Comparison of ENCODE assay signal across 21 cellular contexts in the genomic region with DNA sequence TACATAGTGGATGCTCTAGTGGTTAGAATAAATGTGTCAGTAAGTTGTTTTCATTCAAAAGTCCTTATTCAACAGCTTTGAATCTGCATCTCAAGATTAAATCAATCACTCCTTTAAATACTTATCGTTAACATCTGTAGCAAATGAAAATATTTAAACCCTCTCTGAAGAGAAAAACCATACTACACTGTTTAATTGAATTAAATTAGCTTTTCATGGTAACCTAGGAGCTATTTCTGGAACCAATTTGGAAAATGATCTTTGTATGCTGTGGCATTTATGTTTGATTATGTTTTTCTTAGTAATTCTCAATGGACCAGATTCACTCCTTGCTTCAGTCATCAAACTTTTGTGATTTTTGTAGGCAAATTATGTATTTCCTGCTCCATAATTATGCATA. TPM values are rescaled to one million over a fixed set of nuclear protein-coding genes. Genes with fewer than 3 reads are reported as not detected.
"Had no signal": no experiment of that assay in that cellular context is flagged by ENCODE, and none has a peak within 500 bp of the region (broad histone marks: within the 10 kb centered on the region; RNA-seq: fewer than 3 reads in every experiment).

No MANE protein-coding gene starts in this region.

- H3K4me3 ChIP-seq: Peyer's patch, SJSA1 had no signal

- H3K27ac ChIP-seq: Peyer's patch, SJSA1 had no signal

- H3K9me3 ChIP-seq: Peyer's patch, SJSA1 had no signal

- H3K36me3 ChIP-seq: Peyer's patch, SJSA1 had no signal

- DNase-seq: KBM-7, MV-4-11, NCI-H1048, NCI-H1105, NCI-H1417, NCI-H1436 treated with DMSO at 0.1 percent for 48 hours, NCI-H1694, NCI-H187 treated with DMSO at 0.1 percent for 48 hours, NCI-H2029 treated with DMSO at 0.1 percent for 48 hours, NCI-H345, NCI-H446 treated with DMSO at 0.1 percent for 48 hours, NCI-H510A treated with DMSO at 0.1 percent for 48 hours, NCI-H526 treated with DMSO at 0.1 percent for 48 hours, NCI-H748 treated with DMSO at 0.1 percent for 48 hours, Peyer's patch, Right ventricle myocardium superior, RPMI8226, SIG-M5, T-helper 2 cell had no signal

- H3K4me1 ChIP-seq: Peyer's patch, SJSA1 had no signal

RNA-seq across cellular contexts. Expression of gene BMPR1B, which starts 9.7 kb away (rescaled TPM):
- total RNA-seq: Peyer's patch; T-helper 1 cell treated with Interleukin-12 subunit alpha and Interleukin-12 subunit beta and Interleukin-4 antibody, amounts not matched to agents 30 ng/mL and 1 ng/mL, for 36 hours had no signal
